In genomic region chr3:133662256-133662773, GRCh38 we compare ENCODE assay signal across 8 cellular contexts. TPM values are rescaled to one million over a fixed set of nuclear protein-coding genes. Genes with fewer than 3 reads are reported as not detected.
DNase-seq lines count a peak whose midpoint lies in the region; ATAC-seq and TF ChIP-seq lines count a peak whose summit lies in the region.

No MANE protein-coding gene starts in this region.

- H3K4me1 ChIP-seq in BLaER1 (peaks cover 49% of the 10 kb centered on the region), hepatocyte (ENCODE audit: insufficient read depth) (peaks cover 11% of the 10 kb centered on the region)

- H3K4me3 Mint-ChIP-seq in activated naive CD8-positive, alpha-beta T cell treated with anti-CD3 and anti-CD28 coated beads, Interleukin-2, amount 50 U/mL, for 24 hours: peak overlapping the region; percentile 97

- TF ChIP-seq CTCF in hepatocyte (IDR thresholded peaks at IDR 0.05; ENCODE audit: poor library complexity) (peak; percentile 36), retinal pigment epithelial cell (conservative IDR thresholded peaks at IDR 0.05; ENCODE audit: low read depth, low read length) (peak; percentile 28)

- no peaks in the 10 kb centered on the region for H3K27me3 Mint-ChIP-seq in activated naive CD8-positive, alpha-beta T cell treated with anti-CD3 and anti-CD28 coated beads, Interleukin-2, amount 50 U/mL, for 24 hours

- H3K79me2 ChIP-seq in hepatocyte: peaks cover 45% of the 10 kb centered on the region

- H3K27me3 ChIP-seq in BLaER1 (no peaks in the 10 kb centered on the region), hepatocyte (no peaks in the 10 kb centered on the region)

- H3K4me2 ChIP-seq in BLaER1: peak overlapping the region; percentile 96
- peak overlapping the region; percentile 83 for H3K4me2 ChIP-seq in hepatocyte

- no peaks in the 10 kb centered on the region for H3K9me3 Mint-ChIP-seq in activated naive CD8-positive, alpha-beta T cell treated with anti-CD3 and anti-CD28 coated beads, Interleukin-2, amount 50 U/mL, for 24 hours

- H3K9me2 ChIP-seq in hepatocyte (replicated peaks; ENCODE audit: insufficient read depth): no peaks in the 10 kb centered on the region

- H3K36me3 ChIP-seq in BLaER1 (peaks cover 21% of the 10 kb centered on the region), hepatocyte (replicated peaks; ENCODE audit: insufficient read depth, low read depth) (no peaks in the 10 kb centered on the region)

- peak overlapping the region; percentile 99 for H3K9ac ChIP-seq in BLaER1

- ATAC-seq in GM18858 (IDR thresholded peaks at IDR 0.05; ENCODE audit: unreplicated experiment) (peak; percentile 32), HG03066 (IDR thresholded peaks at IDR 0.05; ENCODE audit: low read depth, unreplicated experiment) (peak; percentile 38)
- peak; percentile 77 for ATAC-seq in activated naive CD8-positive, alpha-beta T cell treated with anti-CD3 and anti-CD28 coated beads, Interleukin-2, amount 50 U/mL, for 24 hours

- H3K4me3 ChIP-seq in BLaER1 (peak overlapping the region; percentile 99), hepatocyte (peak overlapping the region; percentile 65), retinal pigment epithelial cell (ENCODE audit: low read length) (peak overlapping the region; percentile 94)

- H3K9me3 ChIP-seq in BLaER1 (no peaks in the 10 kb centered on the region), hepatocyte (ENCODE audit: low read depth) (no peaks in the 10 kb centered on the region)

- peak overlapping the region; percentile 87 for H2AFZ ChIP-seq in hepatocyte

- H4K20me1 ChIP-seq in BLaER1: peaks cover 31% of the 10 kb centered on the region
- no peaks in the 10 kb centered on the region for H4K20me1 ChIP-seq in hepatocyte (ENCODE audit: insufficient read depth, poor library complexity, severe bottlenecking)

- H3K36me3 Mint-ChIP-seq in activated naive CD8-positive, alpha-beta T cell treated with anti-CD3 and anti-CD28 coated beads, Interleukin-2, amount 50 U/mL, for 24 hours (ENCODE audit: low read depth): peaks cover 26% of the 10 kb centered on the region

- peak; percentile 27 to 46 for DNase-seq in NCI-H526 (lab: John Stamatoyannopoulos, UW)
- DNase-seq in activated naive CD8-positive, alpha-beta T cell treated with anti-CD3 and anti-CD28 coated beads, Interleukin-2, amount 50 U/mL, for 24 hours: peak; percentile 28
- DNase-seq in hepatocyte (ENCODE audit: low spot score): peak; percentile 64
- DNase-seq in retinal pigment epithelial cell (ENCODE audit: low read depth): peak; percentile 10
- DNase-seq in activated gamma-delta T cell (lab: John Stamatoyannopoulos, UW): no peak

- H3K27ac ChIP-seq in BLaER1: peak overlapping the region; percentile 98
- peak overlapping the region; percentile 86 for H3K27ac ChIP-seq in hepatocyte

- 38% methylated on average over 10 of the region's 10 CpGs for WGBS in hepatocyte (ENCODE audit: low lambda C conversion rate, missing lambda C conversion rate)

- H3K4me1 Mint-ChIP-seq in activated naive CD8-positive, alpha-beta T cell treated with anti-CD3 and anti-CD28 coated beads, Interleukin-2, amount 50 U/mL, for 24 hours: peaks cover 37% of the 10 kb centered on the region

- peak overlapping the region; percentile 98 for H3K27ac Mint-ChIP-seq in activated naive CD8-positive, alpha-beta T cell treated with anti-CD3 and anti-CD28 coated beads, Interleukin-2, amount 50 U/mL, for 24 hours

RNA-seq across cellular contexts. Expression of gene TOPBP1, which starts 0.6 kb away (rescaled TPM):
- 27.1 and 29.0 TPM in 2 replicates for total RNA-seq in hepatocyte
- 8.0 and 8.3 TPM in 2 replicates for polyA plus RNA-seq in hepatocyte
